In the genomic region with DNA sequence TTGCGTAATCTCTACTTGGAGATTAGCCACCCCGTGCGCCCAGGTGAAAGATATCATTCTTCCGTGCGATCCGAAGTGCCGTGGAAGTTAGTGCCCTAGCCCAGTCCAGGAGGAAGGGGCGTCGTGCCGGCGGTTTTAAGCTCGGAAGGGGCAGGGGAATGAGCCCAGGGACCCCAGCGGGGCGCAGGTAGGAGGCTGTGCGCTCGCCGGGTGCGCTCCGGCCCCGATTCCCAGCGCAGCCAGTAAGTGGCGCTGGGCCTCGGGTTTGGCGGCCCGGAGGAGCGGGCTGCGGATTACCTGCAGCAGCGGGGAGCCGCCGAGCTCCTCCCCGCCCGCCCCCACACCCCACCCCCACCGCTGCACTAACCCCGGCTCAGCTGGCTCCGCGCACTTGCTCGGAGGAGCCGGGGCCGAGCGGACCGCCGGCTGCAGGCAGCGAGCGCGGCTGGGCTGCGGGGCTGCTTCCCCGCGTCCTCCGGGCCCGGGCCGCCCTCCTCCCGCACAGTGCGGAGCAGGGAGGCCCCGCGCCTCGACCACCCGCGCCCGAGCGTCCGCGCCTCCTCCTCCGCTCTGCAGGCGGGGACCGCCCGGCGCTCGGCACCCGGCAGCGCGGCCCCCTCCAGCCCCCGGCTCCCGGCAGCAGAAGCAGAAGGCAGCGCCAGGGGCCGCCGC, we compare ENCODE assay signal across 8 cellular contexts. TPM values are rescaled to one million over a fixed set of nuclear protein-coding genes. Genes with fewer than 3 reads are reported as not detected.
DNase-seq lines count a peak whose midpoint lies in the region; ATAC-seq and TF ChIP-seq lines count a peak whose summit lies in the region.

Gene RYR2 (plus strand): TSS at position 390 of the 672 bp plus-strand sequence. CDS start 338 bp downstream, outside the sequence.

- H3K9ac ChIP-seq in duodenal mucosa (ENCODE audit: low read depth in 1 of 2, low read length in 2 of 2): no peak within 1 kb of the TSS

- ATAC-seq in mucosa of descending colon (peak; percentile 44), HG02840 (IDR thresholded peaks at IDR 0.05; ENCODE audit: low FRiP score, unreplicated experiment) (no peak), GM21515 (IDR thresholded peaks at IDR 0.05; ENCODE audit: unreplicated experiment) (no peak), GM21390 (IDR thresholded peaks at IDR 0.05; ENCODE audit: unreplicated experiment) (no peak)

- H3K36me3 ChIP-seq in duodenal mucosa (ENCODE audit: control insufficient read depth in 1 of 2, insufficient read depth in 2 of 2, low read length in 2 of 2) (no peaks in the 10 kb centered on the region), mucosa of descending colon (ENCODE audit: low read depth) (no peaks in the 10 kb centered on the region)

- no peak for TF ChIP-seq CTCF in mucosa of descending colon (IDR thresholded peaks at IDR 0.05)

- H3K27me3 ChIP-seq in duodenal mucosa (ENCODE audit: control insufficient read depth in 1 of 2, insufficient read depth in 2 of 2, low read length in 2 of 2): peaks cover 20 to 30% of the 10 kb centered on the region in 2 donors

- intact Hi-C loops in mucosa of descending colon (cut with DNase I, micrococcal nuclease): loop anchor here in 1 of 2 donors (10.0 kb wide), 1 partner anchor 343 kb away; no protein-coding TSS in a partner anchor

- H3K4me1 ChIP-seq in duodenal mucosa (ENCODE audit: control insufficient read depth in 1 of 2, insufficient read depth in 2 of 2, low read length in 2 of 2): peaks cover 0 to 8% of the 10 kb centered on the region in 2 donors
- no peaks in the 10 kb centered on the region for H3K4me1 ChIP-seq in mucosa of descending colon (ENCODE audit: low read depth)

- DNase-seq in Ammon's horn (ENCODE audit: low spot score) (peak; percentile 18), NCI-H1930 (lab: John Stamatoyannopoulos, UW) (peak; percentile 40 to 42), mucosa of descending colon (no peak), hepatic stellate cell (ENCODE audit: low spot score) (no peak)

- peak within 1 kb of the TSS; percentile 26 to 51 for H3K4me3 ChIP-seq in duodenal mucosa (ENCODE audit: low read depth in 1 of 2, low read length in 2 of 2)
- no peak within 1 kb of the TSS for H3K4me3 ChIP-seq in mucosa of descending colon

- no peaks in the 10 kb centered on the region for H3K9me3 ChIP-seq in duodenal mucosa (ENCODE audit: control insufficient read depth in 1 of 2, low read length in 2 of 2)
- no peaks in the 10 kb centered on the region for H3K9me3 ChIP-seq in mucosa of descending colon

- no peak within 1 kb of the TSS for H3K27ac ChIP-seq in duodenal mucosa (ENCODE audit: low read depth, low read length)

RNA-seq across cellular contexts. Expression of gene RYR2, which starts in this region (rescaled TPM):
- 1 to 10 TPM in 1 of 3 donors, under 1 TPM in 2; 0.35 to 5.9 (median 0.94) TPM for total RNA-seq in mucosa of descending colon

Comparison
In these comparisons a context has a peak if more than half of its experiments do, and no peak if none do; other contexts are left out.
1. DNase-seq: peak in Ammon's horn (single experiment) and NCI-H1930 (2 of 2); none in mucosa of descending colon (0 of 3) and hepatic stellate cell (single experiment).